Comparison of ENCODE assay signal across 8 cellular contexts in genomic region chr17:42552736-42553135, GRCh38. TPM values are rescaled to one million over a fixed set of nuclear protein-coding genes. Genes with fewer than 3 reads are reported as not detected.
DNase-seq lines count a peak whose midpoint lies in the region; ATAC-seq and TF ChIP-seq lines count a peak whose summit lies in the region.
"Not testable (repeated sequence)": the region's sequence is repeated elsewhere in the genome, so short reads cannot be mapped to it uniquely, and the experiment has no call there.

A gene with protein sequence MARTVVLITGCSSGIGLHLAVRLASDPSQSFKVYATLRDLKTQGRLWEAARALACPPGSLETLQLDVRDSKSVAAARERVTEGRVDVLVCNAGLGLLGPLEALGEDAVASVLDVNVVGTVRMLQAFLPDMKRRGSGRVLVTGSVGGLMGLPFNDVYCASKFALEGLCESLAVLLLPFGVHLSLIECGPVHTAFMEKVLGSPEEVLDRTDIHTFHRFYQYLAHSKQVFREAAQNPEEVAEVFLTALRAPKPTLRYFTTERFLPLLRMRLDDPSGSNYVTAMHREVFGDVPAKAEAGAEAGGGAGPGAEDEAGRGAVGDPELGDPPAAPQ (plus strand): TSS chr17:42552923. CDS start chr17:42552934, 11 bp downstream.

- H3K4me1 Mint-ChIP-seq in activated naive CD8-positive, alpha-beta T cell treated with anti-CD3 and anti-CD28 coated beads for 36 hours: peaks cover 21% of the 10 kb centered on the region
- peaks cover 26% of the 10 kb centered on the region for H3K4me1 Mint-ChIP-seq in nephron
- H3K4me1 Mint-ChIP-seq in stimulated activated naive B cell treated with anti-CD40 and anti-IgM and Interleukin-4, amounts not matched to agents 10 μg/mL and 1 μg/mL and 100 μg/mL, for 72 hours: peaks cover 27 to 51% of the 10 kb centered on the region in 2 donors

- not testable (repeated sequence) for TF ChIP-seq POLR2A in HCT116 (IDR thresholded peaks at IDR 0.05; ENCODE audit: borderline replicate concordance, extremely low read depth, insufficient read depth, insufficient read length)

- not testable (repeated sequence) for H3K27me3 ChIP-seq in HCT116 (ENCODE audit: insufficient read depth, low read length); SU-DHL-6 (ENCODE audit: low read length); endocrine pancreas (ENCODE audit: control insufficient read depth, insufficient read depth, low read length)

- POLR2A ChIA-PET in HCT116 (lab: Charles Lee): not testable (repeated sequence)

- intact Hi-C loops in HCT116 (cut with micrococcal nuclease): not testable (repeated sequence)

- H3K9ac ChIP-seq in HCT116 (ENCODE audit: low read length) (peak within 1 kb of the TSS; percentile 97), endocrine pancreas (ENCODE audit: control insufficient read depth, insufficient read depth, low read length) (peak within 1 kb of the TSS; percentile 2)
- not testable (repeated sequence) for H3K9ac ChIP-seq in SU-DHL-6 (ENCODE audit: low read length)

- H3K4me3 Mint-ChIP-seq in activated naive CD8-positive, alpha-beta T cell treated with anti-CD3 and anti-CD28 coated beads for 36 hours: peak within 1 kb of the TSS; percentile 91
- H3K4me3 Mint-ChIP-seq in nephron: peak within 1 kb of the TSS; percentile 94 to 97 (median 96)
- peak within 1 kb of the TSS; percentile 93 to 99 for H3K4me3 Mint-ChIP-seq in stimulated activated naive B cell treated with anti-CD40 and anti-IgM and Interleukin-4, amounts not matched to agents 10 μg/mL and 1 μg/mL and 100 μg/mL, for 72 hours

- not testable (repeated sequence) for H3F3A ChIP-seq in SU-DHL-6 (ENCODE audit: insufficient read depth)

- peak within 1 kb of the TSS; percentile 16 for H3K27ac Mint-ChIP-seq in activated naive CD8-positive, alpha-beta T cell treated with anti-CD3 and anti-CD28 coated beads for 36 hours
- peak within 1 kb of the TSS in 2 of 3 experiments; percentile 61 to 96 for H3K27ac Mint-ChIP-seq in nephron
- peak within 1 kb of the TSS; percentile 92 for H3K27ac Mint-ChIP-seq in stimulated activated naive B cell treated with anti-CD40 and anti-IgM and Interleukin-4, amounts not matched to agents 10 μg/mL and 1 μg/mL and 100 μg/mL, for 72 hours

- not testable (repeated sequence) for H3K27me3 Mint-ChIP-seq in activated naive CD8-positive, alpha-beta T cell treated with anti-CD3 and anti-CD28 coated beads for 36 hours; nephron (ENCODE audit: low read depth); stimulated activated naive B cell treated with anti-CD40 and anti-IgM and Interleukin-4, amounts not matched to agents 10 μg/mL and 1 μg/mL and 100 μg/mL, for 72 hours

- not testable (repeated sequence) for ATAC-seq in HCT116; stimulated activated naive B cell treated with anti-CD40 and anti-IgM and Interleukin-4, amounts not matched to agents 10 μg/mL and 1 μg/mL and 100 μg/mL, for 72 hours (replicated peaks)

- H3K9me2 ChIP-seq in HCT116 (ENCODE audit: insufficient read depth); SU-DHL-6 (replicated peaks; ENCODE audit: insufficient read depth, low read length): not testable (repeated sequence)

- H3K4me3 ChIP-seq in AG10803 (ENCODE audit: low read length): peak within 1 kb of the TSS; percentile 91
- peak within 1 kb of the TSS; percentile 93 to 99 for H3K4me3 ChIP-seq in HCT116 (replicated peaks in 1 of 2; ENCODE audit: low read depth in 1 of 2, low read length in 2 of 2)
- H3K4me3 ChIP-seq in SU-DHL-6 (ENCODE audit: insufficient read depth, low read length, poor library complexity, severe bottlenecking); endocrine pancreas (ENCODE audit: control insufficient read depth, insufficient read depth, low read length): not testable (repeated sequence)
- H3K4me3 ChIP-seq in iPS-18c (ENCODE audit: insufficient read depth, low read depth, low read length): peak within 1 kb of the TSS; percentile 92

- not testable (repeated sequence) for DNase-seq in AG10803 (ENCODE audit: low read depth); HCT116 (ENCODE audit: low read depth, low spot score); activated naive CD8-positive, alpha-beta T cell treated with anti-CD3 and anti-CD28 coated beads for 36 hours; stimulated activated naive B cell treated with anti-CD40 and anti-IgM and Interleukin-4, amounts not matched to agents 10 μg/mL and 1 μg/mL and 100 μg/mL, for 72 hours

- not testable (repeated sequence) for H3K36me3 Mint-ChIP-seq in activated naive CD8-positive, alpha-beta T cell treated with anti-CD3 and anti-CD28 coated beads for 36 hours; nephron (ENCODE audit: low read depth)
- H3K36me3 Mint-ChIP-seq in stimulated activated naive B cell treated with anti-CD40 and anti-IgM and Interleukin-4, amounts not matched to agents 10 μg/mL and 1 μg/mL and 100 μg/mL, for 72 hours: peaks cover 2 to 25% of the 10 kb centered on the region in 2 donors

- BruUV-seq in HCT116 (replicated peaks; lab: Mats Ljungman, UMichigan): not testable (repeated sequence)

- TF ChIP-seq CTCF in AG10803 (conservative IDR thresholded peaks at IDR 0.05; ENCODE audit: low read length); HCT116 (IDR thresholded peaks at IDR 0.05 in 2 of 3, conservative IDR thresholded peaks at IDR 0.05 in 1 of 3; ENCODE audit: borderline replicate concordance in 1 of 3, insufficient read depth in 1 of 3, low read depth in 2 of 3, low read length in 2 of 3); SU-DHL-6 (IDR thresholded peaks at IDR 0.05; ENCODE audit: insufficient read depth, low read length, poor library complexity, severe bottlenecking); nephron (IDR thresholded peaks at IDR 0.05; ENCODE audit: unreplicated experiment in 3 of 3): not testable (repeated sequence)

- peak within 1 kb of the TSS; percentile 94 for H3K27ac ChIP-seq in HCT116 (ENCODE audit: low read depth, low read length)
- H3K27ac ChIP-seq in SU-DHL-6 (ENCODE audit: low read depth, low read length): not testable (repeated sequence)

- TF ChIP-seq RAD21 in HCT116 (IDR thresholded peaks at IDR 0.05; ENCODE audit: low read depth): not testable (repeated sequence)

- H3K79me2 ChIP-seq in HCT116 (ENCODE audit: insufficient read depth, low read length): peaks cover 17% of the 10 kb centered on the region; the same call in 1 of the 2 replicates
- not testable (repeated sequence) for H3K79me2 ChIP-seq in SU-DHL-6 (ENCODE audit: insufficient read depth, low read length)

- RAD21 ChIA-PET in HCT116 (lab: Charles Lee; ENCODE audit: low non-redundant PET in 1 of 2, low total read pairs in 2 of 2, uncharacterized antibody in 2 of 2, unreplicated experiment in 2 of 2): not testable (repeated sequence)

- not testable (repeated sequence) for H3K9me3 Mint-ChIP-seq in activated naive CD8-positive, alpha-beta T cell treated with anti-CD3 and anti-CD28 coated beads for 36 hours; nephron; stimulated activated naive B cell treated with anti-CD40 and anti-IgM and Interleukin-4, amounts not matched to agents 10 μg/mL and 1 μg/mL and 100 μg/mL, for 72 hours

- CTCF ChIA-PET in HCT116 (lab: Charles Lee): not testable (repeated sequence)

- H3K4me2 ChIP-seq in HCT116 (ENCODE audit: low read length) (peak within 1 kb of the TSS; percentile 86), SU-DHL-6 (ENCODE audit: low read depth, low read length, poor library complexity, severe bottlenecking) (peak within 1 kb of the TSS; percentile 80)

- peaks cover 6 to 38% of the 10 kb centered on the region in 2 experiments for H3K4me1 ChIP-seq in HCT116 (ENCODE audit: control insufficient read depth in 1 of 2, insufficient read depth in 2 of 2, low read length in 2 of 2)
- H3K4me1 ChIP-seq in endocrine pancreas (ENCODE audit: control insufficient read depth, insufficient read depth, low read length): not testable (repeated sequence)

- H3K36me3 ChIP-seq in HCT116 (ENCODE audit: control insufficient read depth in 1 of 2, insufficient read depth in 2 of 2, low read length in 2 of 2); SU-DHL-6 (ENCODE audit: low read length); endocrine pancreas (ENCODE audit: control insufficient read depth, insufficient read depth, low read length): not testable (repeated sequence)

- H2AFZ ChIP-seq in HCT116 (ENCODE audit: low read depth, low read length, poor library complexity, severe bottlenecking); SU-DHL-6 (ENCODE audit: low read depth, low read length, severe bottlenecking): not testable (repeated sequence)

- not testable (repeated sequence) for H4K20me1 ChIP-seq in HCT116 (ENCODE audit: insufficient read depth); SU-DHL-6 (ENCODE audit: low read depth, low read length)

- not testable (repeated sequence) for H3K9me3 ChIP-seq in HCT116 (ENCODE audit: control insufficient read depth in 1 of 2, insufficient read depth in 1 of 2, low read depth in 1 of 2, low read length in 2 of 2); SU-DHL-6 (ENCODE audit: insufficient read depth, low read length); endocrine pancreas (ENCODE audit: control insufficient read depth, low read length); iPS-18c (ENCODE audit: control insufficient read depth, insufficient read depth, low read length)

RNA-seq across cellular contexts. Expression of the gene that starts here (rescaled TPM):
- total RNA-seq in HCT116 (2021; ENCODE audit: unreplicated experiment): 1.4 TPM
- polyA plus RNA-seq in HCT116 (2012): 1.6 and 1.8 TPM in 2 replicates
- under 1 TPM; 0.25 to 0.26 TPM for total RNA-seq in activated naive CD8-positive, alpha-beta T cell treated with anti-CD3 and anti-CD28 coated beads for 36 hours

Comparison
In these comparisons a context has a peak if more than half of its experiments do, and no peak if none do; other contexts are left out.
1. H3K27ac Mint-ChIP-seq: peak in every context shown above with its lines; median percentile 92 in stimulated activated naive B cell treated with anti-CD40 and anti-IgM and Interleukin-4, amounts not matched to agents 10 μg/mL and 1 μg/mL and 100 μg/mL, for 72 hours; 78 in nephron; 16 in activated naive CD8-positive, alpha-beta T cell treated with anti-CD3 and anti-CD28 coated beads for 36 hours.